In genomic region chr21:39350094-39351006, GRCh38 we compare ENCODE assay signal across 1 cellular context.
TF ChIP-seq lines count a peak whose summit lies in the region.

No MANE protein-coding gene starts in this region.

TF ChIP-seq in HepG2, 621 proteins besides CTCF, POLR2A, EP300 and RAD21:
- TF ChIP-seq ZMYM2 (CRISPR knock-in tag; IDR thresholded peaks at IDR 0.05) (0 out of 2 replicates have a peak, but pooled peaks have one; percentile 25), ATF4 (CRISPR knock-in tag; IDR thresholded peaks at IDR 0.05) (no peak), CENPX (CRISPR knock-in tag; IDR thresholded peaks at IDR 0.05) (0 out of 2 replicates have a peak, but pooled peaks have one; percentile 52), HNRNPUL1 (IDR thresholded peaks at IDR 0.05; ENCODE audit: low read depth, low read length) (no peak), RORA (CRISPR knock-in tag; IDR thresholded peaks at IDR 0.05) (0 out of 2 replicates have a peak, but pooled peaks have one; percentile 58)
